In genomic region chr3:38374221-38374620, GRCh38 we compare ENCODE assay signal across 10 cellular contexts. TPM values are rescaled to one million over a fixed set of nuclear protein-coding genes. Genes with fewer than 3 reads are reported as not detected.
DNase-seq lines count a peak whose midpoint lies in the region; ATAC-seq, FAIRE-seq and TF ChIP-seq lines count a peak whose summit lies in the region.
"Had no signal": no experiment of that assay in that cellular context is flagged by ENCODE, and none has a peak within 500 bp of the region (broad histone marks: within the 10 kb centered on the region; RNA-seq: fewer than 3 reads in every experiment).

No MANE protein-coding gene starts in this region.

- no peak overlapping the region for H3K4me3 ChIP-seq in GM12878
- H3K4me3 ChIP-seq: tibial artery had no signal

- peaks cover 35% of the 10 kb centered on the region for H3K4me1 Mint-ChIP-seq in activated CD4-positive, alpha-beta memory T cell treated with anti-CD3 and anti-CD28 coated beads, Interleukin-2, amount 10 ng/mL, durations not matched to agents 7 days and 5 days
- H3K4me1 Mint-ChIP-seq in Calu3 (ENCODE audit: low read depth, unreplicated experiment) = no peaks in the 10 kb centered on the region

- peaks cover 3 to 4% of the 10 kb centered on the region in 2 experiments; a peak in 3 of 4 replicates for H3K36me3 ChIP-seq in GM12878 (ENCODE audit: control insufficient read depth in 2 of 2, insufficient read depth in 2 of 2, low read length in 1 of 2)

- peak overlapping the region; percentile 61 for H3K27ac Mint-ChIP-seq in activated CD4-positive, alpha-beta memory T cell treated with anti-CD3 and anti-CD28 coated beads, Interleukin-2, amount 10 ng/mL, durations not matched to agents 7 days and 5 days
- H3K27ac Mint-ChIP-seq in Calu3 (ENCODE audit: unreplicated experiment) = no peak overlapping the region

- no peak for TF ChIP-seq EP300 in GM12878 (IDR thresholded peaks at IDR 0.05; ENCODE audit: borderline replicate concordance in 1 of 2, control insufficient read depth in 1 of 2, low read depth in 2 of 2, low read length in 2 of 2)

- no TSS peak for BruUV-seq in GM12878 (replicated peaks; lab: Mats Ljungman, UMichigan)
- BruUV-seq in Calu3 (replicated peaks; lab: Mats Ljungman, UMichigan) = no TSS peak

- H3K4me1 ChIP-seq in GM12878 (ENCODE audit: control insufficient read depth, insufficient read depth, low read length) = peaks cover 3% of the 10 kb centered on the region; the same call in 1 of the 2 replicates
- H3K4me1 ChIP-seq: tibial artery had no signal

- H3K4me3 Mint-ChIP-seq in activated CD4-positive, alpha-beta memory T cell treated with anti-CD3 and anti-CD28 coated beads, Interleukin-2, amount 10 ng/mL, durations not matched to agents 7 days and 5 days = peak overlapping the region; percentile 34
- no peak overlapping the region for H3K4me3 Mint-ChIP-seq in Calu3 (ENCODE audit: low read depth, unreplicated experiment)

- no peaks in the 10 kb centered on the region for H3K27me3 Mint-ChIP-seq in activated CD4-positive, alpha-beta memory T cell treated with anti-CD3 and anti-CD28 coated beads, Interleukin-2, amount 10 ng/mL, durations not matched to agents 7 days and 5 days
- H3K27me3 Mint-ChIP-seq in Calu3 (ENCODE audit: unreplicated experiment) = no peaks in the 10 kb centered on the region

- TF ChIP-seq CTCF in GM12878 (IDR thresholded peaks at IDR 0.05 in 2 of 3, conservative IDR thresholded peaks at IDR 0.05 in 1 of 3; ENCODE audit: control insufficient read depth in 2 of 3, extremely low read depth in 1 of 3, insufficient read depth in 1 of 3, low read depth in 3 of 3, low read length in 3 of 3) (no peak), Calu3 (IDR thresholded peaks at IDR 0.05; ENCODE audit: unreplicated experiment) (no peak)

- H3K4me2 ChIP-seq in GM12878 (ENCODE audit: control insufficient read depth, insufficient read depth) = no peak overlapping the region

- CTCF ChIA-PET in activated CD4-positive, alpha-beta memory T cell treated with anti-CD3 and anti-CD28 coated beads, Interleukin-2, amount 10 ng/mL, durations not matched to agents 7 days and 5 days (lab: Charles Lee) = interaction anchor here (1.2 to 2.2 kb wide), 4 partner anchors 28 to 147 kb away, joined by 3 to 8 read pairs (median 5); partner anchors contain the start of genes EXOG and XYLB
- CTCF ChIA-PET in GM12878 (lab: Yijun Ruan, JAX) (no interaction called here), Calu3 (lab: Charles Lee) (no interaction called here)

- TF ChIP-seq RAD21 in GM12878 (IDR thresholded peaks at IDR 0.05; ENCODE audit: insufficient read depth, low read depth, low read length) = no peak

- no peak overlapping the region for H3K9ac ChIP-seq in GM12878 (ENCODE audit: control insufficient read depth, insufficient read depth, low read length)

- SMC1A ChIA-PET in GM12878 (lab: Charles Lee; ENCODE audit: uncharacterized antibody, unreplicated experiment) = no interaction called here

- H3K9me3 Mint-ChIP-seq in activated CD4-positive, alpha-beta memory T cell treated with anti-CD3 and anti-CD28 coated beads, Interleukin-2, amount 10 ng/mL, durations not matched to agents 7 days and 5 days = no peaks in the 10 kb centered on the region
- no peaks in the 10 kb centered on the region for H3K9me3 Mint-ChIP-seq in Calu3 (ENCODE audit: low read depth, unreplicated experiment)

- no peak overlapping the region for H2AFZ ChIP-seq in GM12878 (ENCODE audit: control insufficient read depth, low read depth, low read length)

- 77% methylated on average over 9 of the region's 9 CpGs for WGBS in GM12878 (ENCODE audit: insufficient coverage, insufficient replicate concordance, low lambda C conversion rate, missing lambda C conversion rate)

- DNase-seq in KG1 (lab: John Stamatoyannopoulos, UW) (peak; percentile 2), GM12878 (ENCODE audit: low read depth, low spot score) (no peak), Calu3 (no peak), NOMO-1 treated with dmso at 0.1 percent for 144 hours (lab: John Stamatoyannopoulos, UW; ENCODE audit: unreplicated experiment) (no peak), cardiac septum (ENCODE audit: low spot score) (no peak), NCI-H2171 treated with DMSO at 0.1 percent for 48 hours (lab: John Stamatoyannopoulos, UW) (no peak)
- DNase-seq in activated CD4-positive, alpha-beta memory T cell treated with anti-CD3 and anti-CD28 coated beads, Interleukin-2, amount 10 ng/mL, durations not matched to agents 7 days and 5 days = peak; percentile 69
- DNase-seq in stimulated activated CD8-positive, alpha-beta memory T cell treated with anti-CD3 and anti-CD28 coated beads, Interleukin-12 subunit alpha, Interleukin-12 subunit beta, amount 100 ng/mL, for 4 hours (ENCODE audit: low read depth) = peak; percentile 12
- DNase-seq: posterior cingulate gyrus, tibial artery had no signal

- RAD21 ChIA-PET in GM12878 (lab: Charles Lee; ENCODE audit: unreplicated experiment) = no interaction called here

- intact Hi-C loops in GM12878 (cut with micrococcal nuclease; ENCODE audit: unreplicated experiment) (no loop called here), Calu3 (cut with micrococcal nuclease; ENCODE audit: unreplicated experiment) (no loop called here), cardiac septum (cut with DNase I) (no loop called here)

- no peak for TF ChIP-seq POLR2A in GM12878 (IDR thresholded peaks at IDR 0.05; ENCODE audit: low read depth, low read length)

- no peaks in the 10 kb centered on the region for H3K79me2 ChIP-seq in GM12878 (ENCODE audit: control insufficient read depth, insufficient read depth, low read length)

- no peaks in the 10 kb centered on the region for H4K20me1 ChIP-seq in GM12878 (ENCODE audit: control insufficient read depth, insufficient read depth)

- in situ Hi-C loops in GM12878 (cut with MboI) = no loop called here

- H3K36me3 Mint-ChIP-seq in activated CD4-positive, alpha-beta memory T cell treated with anti-CD3 and anti-CD28 coated beads, Interleukin-2, amount 10 ng/mL, durations not matched to agents 7 days and 5 days (ENCODE audit: low read depth) = peaks cover 27% of the 10 kb centered on the region
- peaks cover 32% of the 10 kb centered on the region for H3K36me3 Mint-ChIP-seq in Calu3 (ENCODE audit: insufficient read depth, unreplicated experiment)

- H3K9me3 ChIP-seq in GM12878 (replicated peaks; ENCODE audit: control insufficient read depth, insufficient read depth, low read length) = no peaks in the 10 kb centered on the region
- H3K9me3 ChIP-seq: tibial artery had no signal

- H3K27ac ChIP-seq in GM12878 (ENCODE audit: control insufficient read depth, insufficient read depth) = no peak overlapping the region
- H3K27ac ChIP-seq: tibial artery had no signal

- no peak for FAIRE-seq in GM12878 (lab: Jason Lieb, UNC)

- ATAC-seq in GM12878 = no peak

- H3K27me3 ChIP-seq in GM12878 (replicated peaks in 1 of 2; ENCODE audit: control insufficient read depth in 2 of 2, insufficient read depth in 2 of 2, low read length in 1 of 2) = no peaks in the 10 kb centered on the region
- H3K27me3 ChIP-seq: tibial artery had no signal

- POLR2A ChIA-PET in activated CD4-positive, alpha-beta memory T cell treated with anti-CD3 and anti-CD28 coated beads, Interleukin-2, amount 10 ng/mL, durations not matched to agents 7 days and 5 days (lab: Charles Lee) = interaction anchor here (1.0 to 1.5 kb wide), 2 partner anchors 28 to 81 kb away, joined by 4 to 6 read pairs; partner anchors contain the start of gene XYLB
- POLR2A ChIA-PET in GM12878 (lab: Charles Lee) = no interaction called here

TF ChIP-seq in GM12878, 131 proteins besides CTCF, POLR2A, EP300 and RAD21:
- no peak for TF ChIP-seq MTA3 (IDR thresholded peaks at IDR 0.05; ENCODE audit: borderline replicate concordance, low read length)
- no peak for TF ChIP-seq NR2C1 (IDR thresholded peaks at IDR 0.05)
- no peak for TF ChIP-seq RBBP5 (conservative IDR thresholded peaks at IDR 0.05)
- no peak for TF ChIP-seq POU2F2 (IDR thresholded peaks at IDR 0.05; ENCODE audit: borderline replicate concordance, low read depth, low read length)
- no peak for TF ChIP-seq PML (IDR thresholded peaks at IDR 0.05; ENCODE audit: low read length)
- no peak for TF ChIP-seq FOS (IDR thresholded peaks at IDR 0.05; ENCODE audit: borderline replicate concordance, extremely low read depth, insufficient read length)
- TF ChIP-seq RUNX3 (IDR thresholded peaks at IDR 0.05; ENCODE audit: low read length) = peak; percentile 57; the same call in 1 of the 2 replicates
TF ChIP-seq in GM12878: peak in this region for 1.

RNA-seq across cellular contexts. Expression of gene XYLB, which starts 27.6 kb away (rescaled TPM):
- total RNA-seq in activated CD4-positive, alpha-beta memory T cell treated with anti-CD3 and anti-CD28 coated beads, Interleukin-2, amount 10 ng/mL, durations not matched to agents 7 days and 5 days = 1 to 10 TPM; 3.1 to 3.2 TPM
- total RNA-seq in GM12878 (2013; cell fraction: nucleolus; rRNA removed) = 16.8 and 18.5 TPM in 2 replicates
- total RNA-seq in GM12878 (2014; rRNA removed) = 3.5 and 3.7 TPM in 2 replicates
- 2.8 and 3.1 TPM in 2 replicates for total RNA-seq in GM12878 (2014; rRNA removed; fragmentation: Illumina TruSeq; extraction: Trizol)
- 2.9 and 4.0 TPM in 2 replicates for total RNA-seq in GM12878 (2021)
- polyA plus RNA-seq in GM12878 (2011; ENCODE audit: low read depth) = 0.64 TPM
- polyA plus RNA-seq in GM12878 (2011; rRNA removed) = 3.1 and 6.1 TPM in 2 replicates
- 2.2 and 2.7 TPM in 2 replicates for polyA plus RNA-seq in GM12878 (2011; cell fraction: cytosol; rRNA removed)
- 9.9 and 17.4 TPM in 2 replicates for polyA plus RNA-seq in GM12878 (2011; cell fraction: nucleus; rRNA removed)
- polyA plus RNA-seq in GM12878 (2012) = 1.1 and 1.6 TPM in 2 replicates
- polyA plus RNA-seq in GM12878 (2014; fragmentation: Illumina TruSeq; extraction: Trizol) = 3.9 and 5.4 TPM in 2 replicates
- under 1 TPM; 0.60 to 0.80 TPM for polyA plus RNA-seq in GM12878 (2014; fragmentation: Nextera tagmentation; extraction: Ambion mirVana)
- polyA plus RNA-seq in GM12878 (2014; rRNA removed) = 2.6 and 3.8 TPM in 2 replicates
- polyA plus RNA-seq in GM12878 (2016; fragmentation: Nextera tagmentation; extraction: Ambion mirVana) = 1 to 10 TPM; 3.3 to 5.0 TPM
- 6.7 and 6.9 TPM in 2 replicates for polyA minus RNA-seq in GM12878 (2011; rRNA and poly(A)+ RNA removed)
- 2.2 and 3.2 TPM in 2 replicates for polyA minus RNA-seq in GM12878 (2011; cell fraction: cytosol; rRNA and poly(A)+ RNA removed)
- 9.7 and 21.3 TPM in 2 replicates for polyA minus RNA-seq in GM12878 (2011; cell fraction: nucleus; rRNA and poly(A)+ RNA removed)
- total RNA-seq in Calu3 (2022) = 11.1 and 12.2 TPM in 2 replicates
- 0.46 TPM for total RNA-seq in cardiac septum

Comparison
In these comparisons a context has a peak if more than half of its experiments do, and no peak if none do; other contexts are left out.
1. DNase-seq: peak in KG1 (single experiment), activated CD4-positive, alpha-beta memory T cell treated with anti-CD3 and anti-CD28 coated beads, Interleukin-2, amount 10 ng/mL, durations not matched to agents 7 days and 5 days (single experiment) and stimulated activated CD8-positive, alpha-beta memory T cell treated with anti-CD3 and anti-CD28 coated beads, Interleukin-12 subunit alpha, Interleukin-12 subunit beta, amount 100 ng/mL, for 4 hours (single experiment); none in GM12878 (single experiment), Calu3 (single experiment), NOMO-1 treated with dmso at 0.1 percent for 144 hours (single experiment), cardiac septum (single experiment) and NCI-H2171 treated with DMSO at 0.1 percent for 48 hours (single experiment).